31 cellular contexts compared by ENCODE assay signal in the genomic region with DNA sequence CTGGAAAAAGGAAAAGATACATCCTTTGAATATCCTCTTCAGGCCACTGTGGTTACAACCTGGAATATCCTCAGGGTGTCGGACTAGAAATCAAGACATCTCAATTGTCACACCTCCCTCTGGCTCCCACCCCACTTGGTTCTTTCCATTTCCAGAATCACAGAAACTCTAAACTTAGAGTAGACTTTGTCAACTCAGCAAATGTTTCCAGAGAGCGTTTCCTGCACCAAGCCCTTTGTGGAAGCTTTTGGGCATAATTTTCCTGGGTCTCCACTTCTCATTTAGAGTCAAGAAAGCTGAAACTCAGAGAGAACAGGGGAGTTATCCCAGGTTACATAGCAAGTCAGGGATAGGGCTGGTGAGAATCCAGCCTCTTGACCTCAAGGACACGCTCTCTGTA.
"Had no signal": no experiment of that assay in that cellular context is flagged by ENCODE, and none has a peak within 500 bp of the region (broad histone marks: within the 10 kb centered on the region; RNA-seq: fewer than 3 reads in every experiment).

No MANE protein-coding gene starts in this region.

- H3K9me3 ChIP-seq: ovary, psoas muscle, spleen, suprapubic skin, testis, tibial artery, transverse colon, upper lobe of right lung, uterus had no signal

- H3K36me3 ChIP-seq: neural progenitor cell, ovary, spleen, suprapubic skin, tibial artery, transverse colon, upper lobe of right lung, uterus had no signal

- H3K27me3 Mint-ChIP-seq: stimulated activated memory B cell treated with anti-CD40 and anti-IgM and Interleukin-4, amounts not matched to agents 10 μg/mL and 1 μg/mL and 100 μg/mL, for 72 hours; stimulated activated naive CD8-positive, alpha-beta T cell treated with anti-CD3 and anti-CD28 coated beads, Interleukin-15, amount 100 ng/mL, for 72 hours had no signal

- H3K4me3 Mint-ChIP-seq: naive thymus-derived CD8-positive, alpha-beta T cell; natural killer cell treated with Interleukin-12 subunit alpha and Interleukin-12 subunit beta and Interleukin-15 and Interleukin-18, amount 100 ng/mL, for 72 hours; neural progenitor cell; stimulated activated memory B cell treated with anti-CD40 and anti-IgM and Interleukin-4, amounts not matched to agents 10 μg/mL and 1 μg/mL and 100 μg/mL, for 72 hours; stimulated activated naive CD8-positive, alpha-beta T cell treated with anti-CD3 and anti-CD28 coated beads, Interleukin-15, amount 100 ng/mL, for 72 hours; type B pancreatic cell had no signal

- ATAC-seq: naive thymus-derived CD8-positive, alpha-beta T cell; natural killer cell treated with Interleukin-12 subunit alpha and Interleukin-12 subunit beta and Interleukin-15 and Interleukin-18, amount 100 ng/mL, for 72 hours; psoas muscle; right cardiac atrium; sciatic nerve; stimulated activated memory B cell treated with anti-CD40 and anti-IgM and Interleukin-4, amounts not matched to agents 10 μg/mL and 1 μg/mL and 100 μg/mL, for 72 hours; stimulated activated naive CD8-positive, alpha-beta T cell treated with anti-CD3 and anti-CD28 coated beads, Interleukin-15, amount 100 ng/mL, for 72 hours; stimulated activated naive CD8-positive, alpha-beta T cell treated with anti-CD3 and anti-CD28 coated beads, Interleukin-15, Interleukin-2, amounts not matched to agents 100 U/mL and 50 U/mL, for 24 hours; upper lobe of right lung had no signal

- DNase-seq: naive thymus-derived CD8-positive, alpha-beta T cell; occipital lobe; ovary; posterior cingulate gyrus; psoas muscle; right cardiac atrium; spleen; stimulated activated CD4-positive, alpha-beta T cell treated with anti-CD3 and anti-CD28 coated beads, Interleukin-12 subunit alpha, Interleukin-12 subunit beta, amount 100 ng/mL, for 4 hours; stimulated activated CD4-positive, alpha-beta T cell treated with anti-CD3 and anti-CD28 coated beads, Interleukin-1b, Interleukin-23, amount 100 ng/mL, for 48 hours; stimulated activated CD4-positive, alpha-beta T cell treated with anti-CD3 and anti-CD28 coated beads, Interleukin-4, amount 100 ng/mL, for 1 hour; stimulated activated CD4-positive, alpha-beta T cell treated with anti-CD3 and anti-CD28 coated beads, Interleukin-4, amount 100 ng/mL, for 4 hours; stimulated activated CD8-positive, alpha-beta memory T cell treated with anti-CD3 and anti-CD28 coated beads, Interleukin-4, amount 100 ng/mL, for 48 hours; stimulated activated naive CD4-positive, alpha-beta T cell; stimulated activated naive CD8-positive, alpha-beta T cell treated with anti-CD3 and anti-CD28 coated beads, Interleukin-15, amount 100 ng/mL, for 72 hours; stimulated activated naive CD8-positive, alpha-beta T cell treated with anti-CD3 and anti-CD28 coated beads, Interleukin-15, Interleukin-2, amounts not matched to agents 100 U/mL and 50 U/mL, for 24 hours; substantia nigra; testis; tibial artery; transverse colon; upper lobe of right lung; uterus had no signal

- H3K4me1 Mint-ChIP-seq: naive thymus-derived CD8-positive, alpha-beta T cell; neural progenitor cell; stimulated activated memory B cell treated with anti-CD40 and anti-IgM and Interleukin-4, amounts not matched to agents 10 μg/mL and 1 μg/mL and 100 μg/mL, for 72 hours; stimulated activated naive CD8-positive, alpha-beta T cell treated with anti-CD3 and anti-CD28 coated beads, Interleukin-15, amount 100 ng/mL, for 72 hours had no signal

- H3K4me2 ChIP-seq: neural progenitor cell, smooth muscle cell had no signal

- H3K4me3 ChIP-seq: neural progenitor cell, ovary, psoas muscle, skin epidermis, smooth muscle cell, spleen, suprapubic skin, testis, tibial artery, transverse colon, upper lobe of right lung, uterus had no signal

- H3K79me2 ChIP-seq: parathyroid adenoma had no signal

- H3K4me1 ChIP-seq: neural progenitor cell, parathyroid adenoma, psoas muscle, spleen, suprapubic skin, testis, tibial artery, transverse colon, upper lobe of right lung, uterus had no signal

- H3K36me3 Mint-ChIP-seq: naive thymus-derived CD8-positive, alpha-beta T cell; natural killer cell treated with Interleukin-12 subunit alpha and Interleukin-12 subunit beta and Interleukin-15 and Interleukin-18, amount 100 ng/mL, for 72 hours; neural progenitor cell; stimulated activated memory B cell treated with anti-CD40 and anti-IgM and Interleukin-4, amounts not matched to agents 10 μg/mL and 1 μg/mL and 100 μg/mL, for 72 hours; type B pancreatic cell had no signal

- H3K27me3 ChIP-seq: neural progenitor cell, ovary, spleen, testis, tibial artery, transverse colon, upper lobe of right lung, uterus had no signal

- H3K9me3 Mint-ChIP-seq: neural progenitor cell, type B pancreatic cell had no signal

- H3K27ac ChIP-seq: neural progenitor cell, ovary, parathyroid adenoma, psoas muscle, skin epidermis, spleen, suprapubic skin, testis, tibial artery, transverse colon, upper lobe of right lung, uterus had no signal

- H3K27ac Mint-ChIP-seq: naive thymus-derived CD8-positive, alpha-beta T cell; natural killer cell treated with Interleukin-12 subunit alpha and Interleukin-12 subunit beta and Interleukin-15 and Interleukin-18, amount 100 ng/mL, for 72 hours; neural progenitor cell; progenitor cell of endocrine pancreas; stimulated activated memory B cell treated with anti-CD40 and anti-IgM and Interleukin-4, amounts not matched to agents 10 μg/mL and 1 μg/mL and 100 μg/mL, for 72 hours; stimulated activated naive CD8-positive, alpha-beta T cell treated with anti-CD3 and anti-CD28 coated beads, Interleukin-15, amount 100 ng/mL, for 72 hours; type B pancreatic cell had no signal
